ENCODE assay signal across 1 cellular context in genomic region chr1:229220163-229220846, GRCh38.
TF ChIP-seq lines count a peak whose summit lies in the region.

No MANE protein-coding gene starts in this region.

TF ChIP-seq in H1, 55 proteins besides CTCF, POLR2A, EP300 and RAD21 (continued from another document):
- TF ChIP-seq CHD7 (IDR thresholded peaks at IDR 0.05; ENCODE audit: insufficient replicate concordance, low read length): no peak
